Comparison of ENCODE assay signal across 9 cellular contexts in the genomic region with DNA sequence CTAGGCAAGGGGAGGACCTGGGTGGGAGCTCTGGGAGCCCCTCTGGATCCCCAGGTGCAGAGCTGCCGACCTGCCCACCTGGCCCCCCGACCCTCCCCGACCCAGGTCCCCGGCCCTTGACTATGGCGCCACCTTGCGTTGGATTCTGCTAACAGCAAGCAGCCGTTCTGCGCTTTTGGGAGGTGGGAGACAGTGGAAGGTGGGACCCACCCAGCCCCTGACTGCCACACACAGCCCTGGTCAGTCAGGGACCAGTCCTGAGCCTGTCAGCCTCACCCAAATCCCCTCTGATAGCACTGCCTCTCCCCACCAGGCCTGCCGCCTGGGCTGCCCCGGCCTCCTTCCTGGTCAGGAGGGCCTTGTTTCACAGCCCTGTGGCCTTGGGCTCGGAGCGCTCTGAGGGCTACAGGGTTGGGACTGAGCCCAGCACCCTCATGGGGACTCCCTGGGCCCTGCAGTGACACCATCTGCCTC.
DNase-seq lines count a peak whose midpoint lies in the region; ATAC-seq and TF ChIP-seq lines count a peak whose summit lies in the region.
"Had no signal": no experiment of that assay in that cellular context is flagged by ENCODE, and none has a peak within 500 bp of the region (broad histone marks: within the 10 kb centered on the region; RNA-seq: fewer than 3 reads in every experiment).

No MANE protein-coding gene starts in this region.

- H3K27me3 ChIP-seq in esophagus squamous epithelium (peaks cover 0 to 15% (median 0%) of the 10 kb centered on the region in 4 donors), gastrocnemius medialis (peaks cover 0 to 4% (median 0%) of the 10 kb centered on the region in 3 donors)

- H3K4me1 Mint-ChIP-seq in activated CD4-positive, alpha-beta T cell treated with anti-CD3 and anti-CD28 coated beads for 36 hours, result no peaks in the 10 kb centered on the region
- H3K4me1 Mint-ChIP-seq: CD4-positive, CD25-positive, alpha-beta regulatory T cell had no signal

- H3K4me3 Mint-ChIP-seq in activated CD4-positive, alpha-beta T cell treated with anti-CD3 and anti-CD28 coated beads for 36 hours, result no peak overlapping the region
- H3K4me3 Mint-ChIP-seq: CD4-positive, CD25-positive, alpha-beta regulatory T cell had no signal

- no peaks in the 10 kb centered on the region for H3K27me3 Mint-ChIP-seq in activated CD4-positive, alpha-beta T cell treated with anti-CD3 and anti-CD28 coated beads for 36 hours
- H3K27me3 Mint-ChIP-seq: CD4-positive, CD25-positive, alpha-beta regulatory T cell had no signal

- intact Hi-C loops in activated CD4-positive, alpha-beta T cell treated with anti-CD3 and anti-CD28 coated beads for 36 hours (cut with DNase I, micrococcal nuclease), result loop anchor here (1.0 to 10.0 kb wide), 4 partner anchors 101 to 509 kb away; partner anchors contain the start of genes C9orf78 (in 1 of the 2) and USP20 (in 1 of the 2)
- intact Hi-C loops in esophagus squamous epithelium (cut with DNase I) (loop anchor here (10.0 kb wide), 1 partner anchor 239 kb away; no protein-coding TSS in a partner anchor), gastrocnemius medialis (cut with DNase I; ENCODE audit: low total_unique reads) (no loop called here)

- H3K36me3 Mint-ChIP-seq in activated CD4-positive, alpha-beta T cell treated with anti-CD3 and anti-CD28 coated beads for 36 hours (ENCODE audit: low read depth), result no peaks in the 10 kb centered on the region
- H3K36me3 Mint-ChIP-seq: CD4-positive, CD25-positive, alpha-beta regulatory T cell had no signal

- in situ Hi-C loops in gastrocnemius medialis (cut with MboI; ENCODE audit: low sequenced_read_pairs in 4 of 4), result no loop called here

- H3K4me3 ChIP-seq in esophagus squamous epithelium (no peak overlapping the region), gastrocnemius medialis (no peak overlapping the region)

- H3K4me1 ChIP-seq in esophagus squamous epithelium (peaks cover 0 to 11% (median 0%) of the 10 kb centered on the region in 3 donors), gastrocnemius medialis (no peaks in the 10 kb centered on the region)

- 0 to 14% methylated on average over 1 to 7 of the region's 12 CpGs for WGBS in esophagus squamous epithelium, 2 donors

- DNase-seq in NCI-H2196 (lab: John Stamatoyannopoulos, UW; ENCODE audit: unreplicated experiment), result peak; percentile 13
- no peak for DNase-seq in NCI-H2196 treated with DMSO at 0.1 percent for 48 hours (lab: John Stamatoyannopoulos, UW; ENCODE audit: unreplicated experiment)
- peak; percentile 66 for DNase-seq in activated CD4-positive, alpha-beta T cell treated with anti-CD3 and anti-CD28 coated beads for 36 hours
- no peak for DNase-seq in esophagus squamous epithelium (lab: John Stamatoyannopoulos, UW)
- DNase-seq in gastrocnemius medialis, result no peak
- no peak for DNase-seq in NK-92 (lab: John Stamatoyannopoulos, UW; ENCODE audit: unreplicated experiment)

- H3K27ac ChIP-seq in esophagus squamous epithelium (peak overlapping the region in 1 of 4 donors; percentile 18), gastrocnemius medialis (no peak overlapping the region)

- CTCF ChIA-PET in activated CD4-positive, alpha-beta T cell treated with anti-CD3 and anti-CD28 coated beads for 36 hours (lab: Charles Lee), result interaction anchor here (1.6 kb wide), 1 partner anchor 236 kb away, joined by 4 read pairs; no protein-coding TSS in a partner anchor

- POLR2A ChIA-PET in activated CD4-positive, alpha-beta T cell treated with anti-CD3 and anti-CD28 coated beads for 36 hours (lab: Charles Lee), result no interaction called here

- H3K9me3 Mint-ChIP-seq in activated CD4-positive, alpha-beta T cell treated with anti-CD3 and anti-CD28 coated beads for 36 hours (ENCODE audit: low read depth), result no peaks in the 10 kb centered on the region
- H3K9me3 Mint-ChIP-seq: CD4-positive, CD25-positive, alpha-beta regulatory T cell had no signal

- ATAC-seq in activated CD4-positive, alpha-beta T cell treated with anti-CD3 and anti-CD28 coated beads for 36 hours, result peak; percentile 40
- ATAC-seq in gastrocnemius medialis (no peak), GM19324 (IDR thresholded peaks at IDR 0.05; ENCODE audit: low FRiP score, unreplicated experiment) (no peak), GM21447 (IDR thresholded peaks at IDR 0.05; ENCODE audit: unreplicated experiment) (no peak)

- H3K9me3 ChIP-seq in esophagus squamous epithelium (no peaks in the 10 kb centered on the region), gastrocnemius medialis (no peaks in the 10 kb centered on the region)

- no peak overlapping the region for H3K27ac Mint-ChIP-seq in activated CD4-positive, alpha-beta T cell treated with anti-CD3 and anti-CD28 coated beads for 36 hours
- H3K27ac Mint-ChIP-seq: CD4-positive, CD25-positive, alpha-beta regulatory T cell had no signal

- TF ChIP-seq POLR2A in esophagus squamous epithelium (IDR thresholded peaks at IDR 0.05) (no peak), gastrocnemius medialis (IDR thresholded peaks at IDR 0.05) (no peak)

- TF ChIP-seq CTCF in esophagus squamous epithelium (IDR thresholded peaks at IDR 0.05) (peak; percentile 41 to 77 (median 58)), gastrocnemius medialis (IDR thresholded peaks at IDR 0.05 in 4 of 5, conservative IDR thresholded peaks at IDR 0.05 in 1 of 5) (peak; percentile 19 to 67 (median 52))

- no peaks in the 10 kb centered on the region for H3K36me3 ChIP-seq in esophagus squamous epithelium
- H3K36me3 ChIP-seq in gastrocnemius medialis, result no peaks in the 10 kb centered on the region

Comparison
In these comparisons a context has a peak if more than half of its experiments do, and no peak if none do; other contexts are left out.
1. DNase-seq: peak in NCI-H2196 (single experiment) and activated CD4-positive, alpha-beta T cell treated with anti-CD3 and anti-CD28 coated beads for 36 hours (single experiment); none in NCI-H2196 treated with DMSO at 0.1 percent for 48 hours (single experiment), esophagus squamous epithelium (single experiment), gastrocnemius medialis (0 of 2) and NK-92 (single experiment).